ENCODE assay signal across 11 cellular contexts in the genomic region with DNA sequence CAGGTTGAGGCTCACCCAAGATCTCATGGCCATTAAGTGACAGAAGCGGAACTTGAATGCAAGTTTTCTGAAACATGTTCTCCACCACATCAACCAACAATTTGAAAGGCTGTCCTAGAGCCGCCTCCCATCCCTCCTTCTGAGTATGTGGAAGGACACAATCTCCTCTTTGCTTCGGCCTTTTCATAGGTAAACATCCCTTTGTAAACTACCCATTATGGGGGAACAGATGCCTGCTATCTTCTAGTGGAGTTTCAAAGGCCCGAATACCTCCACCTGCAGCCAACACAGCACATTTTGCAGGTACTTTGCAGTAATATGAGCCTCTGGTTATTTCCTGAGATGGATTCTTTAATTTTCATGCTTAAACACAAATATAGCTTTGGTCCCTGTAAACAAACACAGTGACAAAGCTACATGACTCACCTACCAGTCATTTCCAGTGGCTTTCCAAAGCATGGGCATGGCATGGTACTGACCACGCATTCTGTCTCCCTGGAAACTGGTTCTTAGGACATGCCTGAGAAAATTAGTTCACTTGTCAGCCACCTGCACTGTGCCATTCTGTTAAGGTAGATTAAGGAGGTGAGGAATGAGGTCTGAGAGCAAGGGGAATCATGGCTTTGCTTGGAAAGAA.
DNase-seq lines count a peak whose midpoint lies in the region; ATAC-seq, FAIRE-seq and TF ChIP-seq lines count a peak whose summit lies in the region.
"Had no signal": no experiment of that assay in that cellular context is flagged by ENCODE, and none has a peak within 500 bp of the region (broad histone marks: within the 10 kb centered on the region; RNA-seq: fewer than 3 reads in every experiment).

No MANE protein-coding gene starts in this region.

- no peaks in the 10 kb centered on the region for H3K9me3 ChIP-seq in endodermal cell (ENCODE audit: control insufficient read depth, low read length)
- H3K9me3 ChIP-seq in pancreas = no peaks in the 10 kb centered on the region
- H3K9me3 ChIP-seq in neural progenitor cell (ENCODE audit: low read depth) = no peaks in the 10 kb centered on the region
- H3K9me3 ChIP-seq: Peyer's patch, transverse colon had no signal

- peaks cover 4% of the 10 kb centered on the region for H3K27me3 Mint-ChIP-seq in endodermal cell (ENCODE audit: insufficient read depth)
- H3K27me3 Mint-ChIP-seq in neural progenitor cell (ENCODE audit: insufficient read depth, low read depth) = no peaks in the 10 kb centered on the region

- TF ChIP-seq CTCF in endodermal cell (conservative IDR thresholded peaks at IDR 0.05) (no peak), pancreas (IDR thresholded peaks at IDR 0.05) (no peak), neural progenitor cell (IDR thresholded peaks at IDR 0.05) (no peak)

- H2AFZ ChIP-seq in neural progenitor cell (replicated peaks) = no peak overlapping the region

- no peaks in the 10 kb centered on the region for H3K36me3 ChIP-seq in endodermal cell (ENCODE audit: control insufficient read depth, insufficient read depth, low read length)
- no peaks in the 10 kb centered on the region for H3K36me3 ChIP-seq in pancreas
- no peaks in the 10 kb centered on the region for H3K36me3 ChIP-seq in neural progenitor cell
- H3K36me3 ChIP-seq: Peyer's patch, transverse colon had no signal

- H3K9me3 Mint-ChIP-seq in endodermal cell = no peaks in the 10 kb centered on the region
- no peaks in the 10 kb centered on the region for H3K9me3 Mint-ChIP-seq in neural progenitor cell
- H3K9me3 Mint-ChIP-seq: activated CD4-positive, alpha-beta memory T cell treated with anti-CD3 and anti-CD28 coated beads for 36 hours had no signal

- intact Hi-C loops in pancreas (cut with DNase I) = no loop called here

- H3K4me3 ChIP-seq in endodermal cell (ENCODE audit: low read length) = no peak overlapping the region
- no peak overlapping the region for H3K4me3 ChIP-seq in pancreas
- H3K4me3 ChIP-seq in neural progenitor cell = no peak overlapping the region
- H3K4me3 ChIP-seq: Peyer's patch, transverse colon had no signal

- peaks cover 18% of the 10 kb centered on the region for H3K4me1 Mint-ChIP-seq in endodermal cell
- H3K4me1 Mint-ChIP-seq in neural progenitor cell = peaks cover 4% of the 10 kb centered on the region

- DNase-seq in GM03348 (ENCODE audit: low spot score) (peak; percentile 6), NCI-H226 (peak; percentile 19), endodermal cell (peak; percentile 64), pancreas (no peak), NOMO-1 (lab: John Stamatoyannopoulos, UW; ENCODE audit: unreplicated experiment in 2 of 2) (no peak), neural progenitor cell (ENCODE audit: low spot score) (no peak)
- DNase-seq in activated naive CD4-positive, alpha-beta T cell treated with anti-CD3 and anti-CD28 coated beads, Interleukin-2, amount 50 U/mL, for 16 hours = no peak
- DNase-seq: activated CD4-positive, alpha-beta memory T cell treated with anti-CD3 and anti-CD28 coated beads for 36 hours; Peyer's patch; transverse colon had no signal

- H3K79me2 ChIP-seq in neural progenitor cell (ENCODE audit: low read depth) = no peaks in the 10 kb centered on the region

- ATAC-seq in pancreas (peak in 3 of 4 donors; percentile 46 to 66 (median 59)), GM18868 (IDR thresholded peaks at IDR 0.05; ENCODE audit: unreplicated experiment) (no peak)

- peaks cover 2% of the 10 kb centered on the region for H3F3A ChIP-seq in neural progenitor cell (ENCODE audit: low read depth)

- FAIRE-seq in pancreas (lab: Jason Lieb, UNC) = no peak

- no peaks in the 10 kb centered on the region for H3K27me3 ChIP-seq in endodermal cell (ENCODE audit: control insufficient read depth, insufficient read depth, low read length, poor library complexity, severe bottlenecking)
- no peaks in the 10 kb centered on the region for H3K27me3 ChIP-seq in pancreas
- no peaks in the 10 kb centered on the region for H3K27me3 ChIP-seq in neural progenitor cell
- H3K27me3 ChIP-seq: Peyer's patch, transverse colon had no signal

- H3K27ac ChIP-seq in endodermal cell (ENCODE audit: low read depth, low read length) (no peak overlapping the region), pancreas (no peak overlapping the region), neural progenitor cell (no peak overlapping the region)
- H3K27ac ChIP-seq: Peyer's patch, transverse colon had no signal

- 93 to 94% methylated on average over 2 to 5 of the region's 5 CpGs for WGBS in endodermal cell (ENCODE audit: insufficient coverage in 1 of 2, insufficient read length in 1 of 2), 2 experiments
- 84 to 88% methylated on average over 5 of the region's 5 CpGs for WGBS in pancreas, 2 donors

- peaks cover 5% of the 10 kb centered on the region for H3K4me1 ChIP-seq in endodermal cell (ENCODE audit: control insufficient read depth, insufficient read depth, low read length)
- no peaks in the 10 kb centered on the region for H3K4me1 ChIP-seq in pancreas
- H3K4me1 ChIP-seq in neural progenitor cell = peaks cover 10% of the 10 kb centered on the region
- H3K4me1 ChIP-seq: Peyer's patch, transverse colon had no signal

- no peaks in the 10 kb centered on the region for H4K20me1 ChIP-seq in neural progenitor cell (ENCODE audit: low read depth)

- no peak overlapping the region for H3K27ac Mint-ChIP-seq in endodermal cell
- no peak overlapping the region for H3K27ac Mint-ChIP-seq in neural progenitor cell
- H3K27ac Mint-ChIP-seq: activated CD4-positive, alpha-beta memory T cell treated with anti-CD3 and anti-CD28 coated beads for 36 hours had no signal

- H3K9ac ChIP-seq in endodermal cell (ENCODE audit: extremely low read depth, low read length, poor library complexity, severe bottlenecking) = no peak overlapping the region
- H3K9ac ChIP-seq in neural progenitor cell = no peak overlapping the region

- H3K36me3 Mint-ChIP-seq in endodermal cell (ENCODE audit: low read depth) (no peaks in the 10 kb centered on the region), neural progenitor cell (no peaks in the 10 kb centered on the region)
- H3K36me3 Mint-ChIP-seq: activated CD4-positive, alpha-beta memory T cell treated with anti-CD3 and anti-CD28 coated beads for 36 hours had no signal

- no peak overlapping the region for H3K4me2 ChIP-seq in neural progenitor cell

- H3K4me3 Mint-ChIP-seq in endodermal cell (no peak overlapping the region), neural progenitor cell (no peak overlapping the region)
- H3K4me3 Mint-ChIP-seq: activated CD4-positive, alpha-beta memory T cell treated with anti-CD3 and anti-CD28 coated beads for 36 hours had no signal

Comparison
In these comparisons a context has a peak if more than half of its experiments do, and no peak if none do; other contexts are left out.
1. DNase-seq: peak in GM03348 (single experiment), NCI-H226 (single experiment) and endodermal cell (single experiment); none in pancreas (0 of 6), activated naive CD4-positive, alpha-beta T cell treated with anti-CD3 and anti-CD28 coated beads, Interleukin-2, amount 50 U/mL, for 16 hours (single experiment), NOMO-1 (0 of 2) and neural progenitor cell (single experiment).